Comparison of ENCODE assay signal across 9 cellular contexts in genomic region chr1:50620680-50621329, GRCh38.
DNase-seq lines count a peak whose midpoint lies in the region; ATAC-seq lines count a peak whose summit lies in the region.
"Had no signal": no experiment of that assay in that cellular context is flagged by ENCODE, and none has a peak within 500 bp of the region (broad histone marks: within the 10 kb centered on the region; RNA-seq: fewer than 3 reads in every experiment).

No MANE protein-coding gene starts in this region.

- DNase-seq in NCI-H1092 treated with DMSO at 0.1 percent for 48 hours (lab: John Stamatoyannopoulos, UW) (peak; percentile 32), NCI-H1092 (lab: John Stamatoyannopoulos, UW) (no peak), NCI-H748 (lab: John Stamatoyannopoulos, UW; ENCODE audit: unreplicated experiment) (peak; percentile 70), epithelial cell of prostate (ENCODE audit: low read depth, low spot score) (peak; percentile 85), renal cortical epithelial cell (ENCODE audit: low read depth) (peak; percentile 88), DMS153 (lab: John Stamatoyannopoulos, UW) (no peak)
- DNase-seq in activated effector memory CD4-positive, alpha-beta T cell treated with anti-CD3 and anti-CD28 coated beads, Interleukin-2, amount 50 U/mL, for 16 hours: no peak

- no peak for ATAC-seq in GM21723 (IDR thresholded peaks at IDR 0.05; ENCODE audit: unreplicated experiment)

- peak overlapping the region; percentile 91 for H3K27ac ChIP-seq in epithelial cell of prostate
- H3K27ac ChIP-seq: KMS-11 had no signal

Comparison
In these comparisons a context has a peak if more than half of its experiments do, and no peak if none do; other contexts are left out.
1. DNase-seq: peak in NCI-H1092 treated with DMSO at 0.1 percent for 48 hours (single experiment), NCI-H748 (single experiment), epithelial cell of prostate (single experiment) and renal cortical epithelial cell (single experiment); none in NCI-H1092 (single experiment), activated effector memory CD4-positive, alpha-beta T cell treated with anti-CD3 and anti-CD28 coated beads, Interleukin-2, amount 50 U/mL, for 16 hours (single experiment) and DMS153 (single experiment).